Comparison of ENCODE assay signal across 11 cellular contexts in genomic region chr7:22662031-22662430, GRCh38.
A peak's percentile ranks its signal among the peaks of the same experiment; 100 is the strongest.
DNase-seq lines count a peak whose midpoint lies in the region; ATAC-seq lines count a peak whose summit lies in the region.
"Had no signal": no experiment of that assay in that cellular context is flagged by ENCODE, and none has a peak within 500 bp of the region (broad histone marks: within the 10 kb centered on the region; RNA-seq: fewer than 3 reads in every experiment).

No MANE protein-coding gene starts in this region.

- ATAC-seq in GM18502 (IDR thresholded peaks at IDR 0.05; ENCODE audit: poor library complexity, unreplicated experiment): peak; percentile 49
- peak; percentile 43 for ATAC-seq in GM21390 (IDR thresholded peaks at IDR 0.05; ENCODE audit: unreplicated experiment)
- peak; percentile 47 for ATAC-seq in HG03571 (IDR thresholded peaks at IDR 0.05; ENCODE audit: unreplicated experiment)
- ATAC-seq: Right ventricle myocardium inferior had no signal

- peak; percentile 18 for DNase-seq in fibroblast of gingiva (ENCODE audit: low read depth)
- no peak for DNase-seq in NCI-H1105 (lab: John Stamatoyannopoulos, UW)
- DNase-seq in NCI-H1930 (lab: John Stamatoyannopoulos, UW): no peak
- DNase-seq in COR-L47 (lab: John Stamatoyannopoulos, UW): no peak
- DNase-seq in activated CD8-positive, alpha-beta memory T cell treated with anti-CD3 and anti-CD28 coated beads, Interleukin-2, amount 50 U/mL, for 4 hours: no peak
- DNase-seq: activated CD8-positive, alpha-beta memory T cell treated with anti-CD3 and anti-CD28 coated beads for 24 hours; naive thymus-derived CD8-positive, alpha-beta T cell had no signal
